Comparison of ENCODE assay signal across 32 cellular contexts in the genomic region with DNA sequence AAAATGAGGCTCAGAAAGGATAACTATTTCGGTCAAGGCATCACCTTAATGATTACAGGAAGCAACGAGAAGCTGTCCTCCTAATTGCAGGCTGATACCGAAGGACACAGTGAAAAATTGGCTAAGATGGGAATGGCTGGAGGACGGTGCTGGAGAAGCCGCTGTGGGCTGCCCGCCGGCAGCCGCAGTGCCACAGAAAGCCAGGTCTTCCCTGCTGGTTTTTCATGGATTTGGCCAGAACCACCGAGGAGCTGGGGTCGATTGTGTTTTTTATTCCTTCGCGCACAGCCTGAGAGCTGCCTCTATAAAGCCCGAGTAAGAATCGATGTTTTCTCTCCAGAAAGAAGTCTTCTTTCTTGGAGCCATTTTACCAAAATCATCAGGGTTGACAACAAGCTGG.
"Had no signal": no experiment of that assay in that cellular context is flagged by ENCODE, and none has a peak within 500 bp of the region (broad histone marks: within the 10 kb centered on the region; RNA-seq: fewer than 3 reads in every experiment).

No MANE protein-coding gene starts in this region.

- H3K27me3 ChIP-seq: ascending aorta, cardiac muscle cell, Peyer's patch had no signal

- H3K36me3 ChIP-seq: ascending aorta, cardiac muscle cell, Peyer's patch had no signal

- H3K4me1 ChIP-seq: ascending aorta, Peyer's patch had no signal

- H3K4me3 ChIP-seq: ascending aorta, cardiac muscle cell, Peyer's patch had no signal

- H3K27ac ChIP-seq: ascending aorta, cardiac muscle cell, Peyer's patch, RWPE1, VCaP had no signal

- DNase-seq: activated B cell treated with CpG ODN at 0.5 μM for 24 hours; activated CD4-positive, alpha-beta memory T cell treated with anti-CD3 and anti-CD28 coated beads for 36 hours; activated CD4-positive, alpha-beta T cell treated with anti-CD3 and anti-CD28 coated beads for 4 hours; activated CD4-positive, alpha-beta T cell treated with anti-CD3 and anti-CD28 coated beads, Interleukin-2, amount 50 U/mL, for 1 hour; activated CD4-positive, CD25-positive, alpha-beta regulatory T cell treated with anti-CD3 and anti-CD28 coated beads, Interleukin-2, amount 50 U/mL, for 72 hours; activated CD8-positive, alpha-beta memory T cell treated with anti-CD3 and anti-CD28 coated beads, Interleukin-2, amount 50 U/mL, for 4 hours; activated gamma-delta T cell; activated naive CD4-positive, alpha-beta T cell treated with Interleukin-2 at 50 U/mL for 16 hours; activated naive CD8-positive, alpha-beta T cell treated with anti-CD3 and anti-CD28 coated beads, Interleukin-2, amount 10 ng/mL, durations not matched to agents 7 days and 5 days; activated T-cell treated with anti-CD3 and anti-CD28 coated beads for 4 hours; activated T-cell treated with anti-CD3 and anti-CD28 coated beads, Interleukin-2, amount 50 U/mL, for 4 hours; amygdala; cerebellar nuclear complex; Karpas-422; KBM-7; NCI-H1048; NCI-H1105 treated with DMSO at 0.1 percent for 48 hours; NCI-H1436; NCI-H1694; NCI-H1930; NCI-H345; NCI-H524 treated with DMSO at 0.1 percent for 48 hours; PC-3; SIG-M5; T-cell; T-helper 2 cell; T-helper 9 cell had no signal

- H3K9me3 ChIP-seq: ascending aorta, Peyer's patch had no signal
